20 cellular contexts compared by ENCODE assay signal in the genomic region with DNA sequence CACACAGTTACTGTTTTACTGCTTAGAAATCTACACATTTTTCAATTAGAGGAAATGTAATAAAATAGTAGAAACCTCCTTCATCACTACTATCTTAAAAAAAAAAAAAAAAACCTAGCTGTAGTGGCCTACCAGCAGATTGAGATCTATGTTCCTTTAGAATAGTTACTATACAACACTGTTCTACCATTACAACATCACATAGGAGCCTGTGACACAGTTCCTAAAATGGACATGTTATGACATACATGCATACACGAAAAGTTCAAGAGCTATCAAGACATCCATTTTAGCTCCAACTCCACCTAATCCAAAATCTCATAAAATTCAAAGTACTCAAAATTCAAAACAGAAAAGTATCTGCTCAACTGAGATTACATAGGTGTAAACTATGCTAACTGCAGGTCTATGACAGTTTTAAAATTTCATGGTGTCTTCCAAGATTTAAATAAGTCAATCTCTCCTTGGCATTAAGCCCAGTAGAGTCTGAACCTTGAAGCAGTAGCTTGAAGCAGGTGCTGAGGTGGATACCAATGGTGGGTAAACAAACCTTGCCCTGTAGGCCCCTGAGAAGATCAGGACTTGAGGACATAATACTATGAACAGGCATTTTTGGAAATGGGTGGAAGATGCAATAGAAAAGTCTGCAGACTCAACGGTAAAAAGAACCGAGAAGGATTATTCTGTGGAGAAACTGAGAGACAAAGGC. TPM values are rescaled to one million over a fixed set of nuclear protein-coding genes. Genes with fewer than 3 reads are reported as not detected.
A peak's percentile ranks its signal among the peaks of the same experiment; 100 is the strongest.
DNase-seq lines count a peak whose midpoint lies in the region; ATAC-seq and TF ChIP-seq lines count a peak whose summit lies in the region.
"Had no signal": no experiment of that assay in that cellular context is flagged by ENCODE, and none has a peak within 500 bp of the region (broad histone marks: within the 10 kb centered on the region; RNA-seq: fewer than 3 reads in every experiment).

No MANE protein-coding gene starts in this region.

- peaks cover 34% of the 10 kb centered on the region for H3K4me1 Mint-ChIP-seq in activated CD4-positive, alpha-beta T cell treated with anti-CD3 and anti-CD28 coated beads, Interleukin-2, amount 10 ng/mL, durations not matched to agents 24 days and 14 days
- H3K4me1 Mint-ChIP-seq in activated CD4-positive, alpha-beta T cell treated with anti-CD3 and anti-CD28 coated beads for 36 hours = peaks cover 80% of the 10 kb centered on the region

- H3K9me3 Mint-ChIP-seq in activated CD4-positive, alpha-beta T cell treated with anti-CD3 and anti-CD28 coated beads, Interleukin-2, amount 10 ng/mL, durations not matched to agents 24 days and 14 days = no peaks in the 10 kb centered on the region
- H3K9me3 Mint-ChIP-seq in activated CD4-positive, alpha-beta T cell treated with anti-CD3 and anti-CD28 coated beads for 36 hours (ENCODE audit: low read depth) = no peaks in the 10 kb centered on the region
- H3K9me3 Mint-ChIP-seq: activated CD8-positive, alpha-beta T cell treated with anti-CD3 and anti-CD28 coated beads for 36 hours; activated T-cell treated with anti-CD3 and anti-CD28 coated beads, Interleukin-2, amount 50 U/mL, for 24 hours had no signal

- no peak overlapping the region for H3K27ac Mint-ChIP-seq in activated CD4-positive, alpha-beta T cell treated with anti-CD3 and anti-CD28 coated beads, Interleukin-2, amount 10 ng/mL, durations not matched to agents 24 days and 14 days
- no peak overlapping the region for H3K27ac Mint-ChIP-seq in activated CD4-positive, alpha-beta T cell treated with anti-CD3 and anti-CD28 coated beads for 36 hours
- H3K27ac Mint-ChIP-seq: activated CD8-positive, alpha-beta T cell treated with anti-CD3 and anti-CD28 coated beads for 36 hours; activated T-cell treated with anti-CD3 and anti-CD28 coated beads, Interleukin-2, amount 50 U/mL, for 24 hours had no signal

- H3K27ac ChIP-seq in HL-60 (replicated peaks) = peak overlapping the region; percentile 30
- peak overlapping the region; percentile 25 for H3K27ac ChIP-seq in thymus (ENCODE audit: low read depth)
- H3K27ac ChIP-seq: Peyer's patch, SK-N-MC, WERI-Rb-1 had no signal

- peak; percentile 81 for ATAC-seq in left colon
- no peak for ATAC-seq in activated CD4-positive, alpha-beta T cell treated with anti-CD3 and anti-CD28 coated beads for 36 hours
- ATAC-seq: activated CD8-positive, alpha-beta T cell treated with anti-CD3 and anti-CD28 coated beads for 36 hours had no signal

- TF ChIP-seq CTCF in HL-60 (IDR thresholded peaks at IDR 0.05; ENCODE audit: insufficient read depth, low read length) = no peak

- WGBS in thymus = 98% methylated on average over 3 of the region's 3 CpGs

- peaks cover 12% of the 10 kb centered on the region for H3K4me1 ChIP-seq in thymus (ENCODE audit: control insufficient read depth, insufficient read depth, low read length)

- no peaks in the 10 kb centered on the region for H3K9me3 ChIP-seq in thymus (ENCODE audit: control insufficient read depth)
- H3K9me3 ChIP-seq: esophagus muscularis mucosa, Peyer's patch, testis had no signal

- H3K27me3 Mint-ChIP-seq in activated CD4-positive, alpha-beta T cell treated with anti-CD3 and anti-CD28 coated beads, Interleukin-2, amount 10 ng/mL, durations not matched to agents 24 days and 14 days = no peaks in the 10 kb centered on the region
- no peaks in the 10 kb centered on the region for H3K27me3 Mint-ChIP-seq in activated CD4-positive, alpha-beta T cell treated with anti-CD3 and anti-CD28 coated beads for 36 hours
- H3K27me3 Mint-ChIP-seq: activated CD8-positive, alpha-beta T cell treated with anti-CD3 and anti-CD28 coated beads for 36 hours; activated T-cell treated with anti-CD3 and anti-CD28 coated beads, Interleukin-2, amount 50 U/mL, for 24 hours had no signal

- H3K36me3 Mint-ChIP-seq in activated CD4-positive, alpha-beta T cell treated with anti-CD3 and anti-CD28 coated beads, Interleukin-2, amount 10 ng/mL, durations not matched to agents 24 days and 14 days (ENCODE audit: low read depth) = no peaks in the 10 kb centered on the region
- peaks cover 4% of the 10 kb centered on the region for H3K36me3 Mint-ChIP-seq in activated CD4-positive, alpha-beta T cell treated with anti-CD3 and anti-CD28 coated beads for 36 hours (ENCODE audit: low read depth)

- H3K4me3 ChIP-seq in HL-60 (replicated peaks; ENCODE audit: insufficient read depth, low read length) (no peak overlapping the region), thymus (ENCODE audit: low read length) (no peak overlapping the region)
- H3K4me3 ChIP-seq: esophagus muscularis mucosa, Peyer's patch, SK-N-MC, testis had no signal

- CTCF ChIA-PET in activated CD4-positive, alpha-beta T cell treated with anti-CD3 and anti-CD28 coated beads for 36 hours (lab: Charles Lee) = interaction anchor here (0.6 kb wide), 1 partner anchor 174 kb away, joined by 3 read pairs; no protein-coding TSS in a partner anchor

- H3K27me3 ChIP-seq in HL-60 (ENCODE audit: insufficient read depth, poor library complexity, severe bottlenecking) (no peaks in the 10 kb centered on the region), thymus (ENCODE audit: control insufficient read depth, insufficient read depth) (no peaks in the 10 kb centered on the region)
- H3K27me3 ChIP-seq: esophagus muscularis mucosa, Peyer's patch, testis had no signal

- H3K36me3 ChIP-seq in thymus (ENCODE audit: control insufficient read depth, insufficient read depth) = no peaks in the 10 kb centered on the region
- H3K36me3 ChIP-seq: esophagus muscularis mucosa, Peyer's patch, WERI-Rb-1 had no signal

- intact Hi-C loops in left colon (cut with DNase I, micrococcal nuclease) = no loop called here
- intact Hi-C loops in activated CD4-positive, alpha-beta T cell treated with anti-CD3 and anti-CD28 coated beads, Interleukin-2, amount 10 ng/mL, durations not matched to agents 24 days and 14 days (cut with micrococcal nuclease) = no loop called here
- intact Hi-C loops in activated CD4-positive, alpha-beta T cell treated with anti-CD3 and anti-CD28 coated beads for 36 hours (cut with DNase I, micrococcal nuclease) = loop anchor here in 1 of 2 experiments (10.0 kb wide), 1 partner anchor 287 kb away; a partner anchor contains a TSS

- no peak overlapping the region for H3K4me3 Mint-ChIP-seq in activated CD4-positive, alpha-beta T cell treated with anti-CD3 and anti-CD28 coated beads, Interleukin-2, amount 10 ng/mL, durations not matched to agents 24 days and 14 days
- no peak overlapping the region for H3K4me3 Mint-ChIP-seq in activated CD4-positive, alpha-beta T cell treated with anti-CD3 and anti-CD28 coated beads for 36 hours
- H3K4me3 Mint-ChIP-seq: activated CD8-positive, alpha-beta T cell treated with anti-CD3 and anti-CD28 coated beads for 36 hours; activated T-cell treated with anti-CD3 and anti-CD28 coated beads, Interleukin-2, amount 50 U/mL, for 24 hours had no signal

- DNase-seq in HL-60 (ENCODE audit: low read depth in 1 of 2, low spot score in 1 of 2) = peak in 1 of 2 experiments; percentile 47
- peak; percentile 48 for DNase-seq in NAMALWA (ENCODE audit: low spot score)
- DNase-seq in left colon = peak in 1 of 2 donors; percentile 40
- no peak for DNase-seq in hepatic stellate cell (ENCODE audit: low spot score)
- no peak for DNase-seq in activated CD4-positive, alpha-beta T cell treated with anti-CD3 and anti-CD28 coated beads, Interleukin-2, amount 10 ng/mL, durations not matched to agents 24 days and 14 days
- no peak for DNase-seq in activated CD4-positive, alpha-beta T cell treated with anti-CD3 and anti-CD28 coated beads for 36 hours
- DNase-seq: activated CD8-positive, alpha-beta T cell treated with anti-CD3 and anti-CD28 coated beads for 36 hours; activated naive CD4-positive, alpha-beta T cell treated with Interleukin-2 at 50 U/mL for 16 hours; activated T-cell treated with anti-CD3 and anti-CD28 coated beads, Interleukin-2, amount 50 U/mL, for 24 hours; amygdala; central memory CD4-positive, alpha-beta T cell; KG1; NCI-H2171; NCI-H748 treated with DMSO at 0.1 percent for 48 hours; Peyer's patch; testis; WERI-Rb-1 had no signal

- POLR2A ChIA-PET in activated CD4-positive, alpha-beta T cell treated with anti-CD3 and anti-CD28 coated beads for 36 hours (lab: Charles Lee) = interaction anchor here (2.6 kb wide), 1 partner anchor 17 kb away, joined by 7 read pairs; a partner anchor contains a TSS

RNA-seq across cellular contexts. Expression of a gene that starts 17.0 kb away (rescaled TPM):
- total RNA-seq in left colon = 10 to 100 TPM; 42.1 TPM
- polyA plus RNA-seq in thymus = 9.9 TPM
- total RNA-seq in activated CD4-positive, alpha-beta T cell treated with anti-CD3 and anti-CD28 coated beads, Interleukin-2, amount 10 ng/mL, durations not matched to agents 24 days and 14 days = 27.6 and 29.4 TPM in 2 replicates
- 10 to 100 TPM; 20.1 to 24.4 TPM for total RNA-seq in activated CD4-positive, alpha-beta T cell treated with anti-CD3 and anti-CD28 coated beads for 36 hours
